21 cellular contexts compared by ENCODE assay signal in genomic region chr4:1623821-1624518, GRCh38.
A peak's percentile ranks its signal among the peaks of the same experiment; 100 is the strongest.
DNase-seq lines count a peak whose midpoint lies in the region; ATAC-seq and TF ChIP-seq lines count a peak whose summit lies in the region.
"Had no signal": no experiment of that assay in that cellular context is flagged by ENCODE, and none has a peak within 500 bp of the region (broad histone marks: within the 10 kb centered on the region; RNA-seq: fewer than 3 reads in every experiment).

No MANE protein-coding gene starts in this region.

- H3K36me3 ChIP-seq in BLaER1 treated with 17β-estradiol and CSF1 and Interleukin-3, amounts not matched to agents 10 nM and 100 nM, result no peaks in the 10 kb centered on the region
- H3K36me3 ChIP-seq in H7 (replicated peaks; ENCODE audit: control insufficient read depth, insufficient read depth, low read length) (no peaks in the 10 kb centered on the region), spleen (no peaks in the 10 kb centered on the region), PC-9 (ENCODE audit: low read depth) (no peaks in the 10 kb centered on the region), HAP-1 (replicated peaks) (no peaks in the 10 kb centered on the region)
- H3K36me3 ChIP-seq: BE2C had no signal

- no peaks in the 10 kb centered on the region for H3K4me1 Mint-ChIP-seq in effector memory CD8-positive, alpha-beta T cell (ENCODE audit: low read depth in 2 of 2)
- H3K4me1 Mint-ChIP-seq: CD14-positive monocyte had no signal

- peaks cover 0 to 8% (median 5%) of the 10 kb centered on the region in 11 experiments; a peak in 11 of 22 replicates for H3K9me3 ChIP-seq in BLaER1 treated with 17β-estradiol and CSF1 and Interleukin-3, amounts not matched to agents 10 nM and 100 nM (replicated peaks in 1 of 11)
- H3K9me3 ChIP-seq in spleen (peaks cover 0 to 3% (median 0%) of the 10 kb centered on the region in 8 donors), PC-9 (ENCODE audit: insufficient read depth, low read depth) (no peaks in the 10 kb centered on the region), HAP-1 (no peaks in the 10 kb centered on the region)
- H3K9me3 ChIP-seq: BE2C had no signal

- H3K9me2 ChIP-seq in PC-9 (ENCODE audit: insufficient read depth), result no peaks in the 10 kb centered on the region

- H3K9ac ChIP-seq in BLaER1 treated with 17β-estradiol and CSF1 and Interleukin-3, amounts not matched to agents 10 nM and 100 nM, result peak overlapping the region in 5 of 11 experiments; percentile 46 to 72 (median 64); a peak in 9 of 22 replicates

- peak overlapping the region in 7 of 11 experiments; percentile 45 to 83 (median 66); a peak in 13 of 22 replicates for H3K27ac ChIP-seq in BLaER1 treated with 17β-estradiol and CSF1 and Interleukin-3, amounts not matched to agents 10 nM and 100 nM
- no peak overlapping the region for H3K27ac ChIP-seq in spleen
- H3K27ac ChIP-seq in PC-9, result no peak overlapping the region

- CTCF ChIA-PET in PC-9 (lab: Charles Lee), result no interaction called here

- POLR2A ChIA-PET in PC-9 (lab: Charles Lee; ENCODE audit: unreplicated experiment), result no interaction called here

- H3K36me3 Mint-ChIP-seq in effector memory CD8-positive, alpha-beta T cell (ENCODE audit: insufficient read depth), result peaks cover 2% of the 10 kb centered on the region
- H3K36me3 Mint-ChIP-seq: CD14-positive monocyte; CD8-positive, alpha-beta T cell had no signal

- no peaks in the 10 kb centered on the region for H3K9me3 Mint-ChIP-seq in effector memory CD8-positive, alpha-beta T cell
- H3K9me3 Mint-ChIP-seq: CD4-positive, alpha-beta T cell; CD8-positive, alpha-beta T cell had no signal

- no peaks in the 10 kb centered on the region for H4K20me1 ChIP-seq in BLaER1 treated with 17β-estradiol and CSF1 and Interleukin-3, amounts not matched to agents 10 nM and 100 nM
- H4K20me1 ChIP-seq in PC-9 (ENCODE audit: insufficient read depth), result no peaks in the 10 kb centered on the region

- ATAC-seq in effector memory CD8-positive, alpha-beta T cell (replicated peaks), result no peak
- ATAC-seq in GM18861 (IDR thresholded peaks at IDR 0.05; ENCODE audit: unreplicated experiment), result no peak
- ATAC-seq: CD8-positive, alpha-beta T cell; GM12878 had no signal

- 93 to 98% (median 95%) methylated on average over 16 to 21 of the region's 21 CpGs for WGBS in spleen, 5 donors

- TF ChIP-seq CTCF in spleen (IDR thresholded peaks at IDR 0.05 in 8 of 11, conservative IDR thresholded peaks at IDR 0.05 in 3 of 11) (no peak), PC-9 (conservative IDR thresholded peaks at IDR 0.05) (no peak)

- H3K27me3 Mint-ChIP-seq in effector memory CD8-positive, alpha-beta T cell, result no peaks in the 10 kb centered on the region
- H3K27me3 Mint-ChIP-seq: CD4-positive, alpha-beta T cell had no signal

- in situ Hi-C loops in HAP-1 (cut with MboI; ENCODE audit: low sequenced_read_pairs), result no loop called here

- no peak overlapping the region for H2AFZ ChIP-seq in PC-9

- H3F3A ChIP-seq in PC-9 (ENCODE audit: insufficient read depth, low read depth), result no peaks in the 10 kb centered on the region

- H3K27me3 ChIP-seq in BLaER1 treated with 17β-estradiol and CSF1 and Interleukin-3, amounts not matched to agents 10 nM and 100 nM, result no peaks in the 10 kb centered on the region; a peak in 1 of 22 replicates
- H3K27me3 ChIP-seq in H7 (ENCODE audit: control insufficient read depth, insufficient read depth, low read length) (no peaks in the 10 kb centered on the region), spleen (replicated peaks in 1 of 7) (no peaks in the 10 kb centered on the region), PC-9 (ENCODE audit: insufficient read depth, low read depth) (peaks cover 21% of the 10 kb centered on the region), HAP-1 (ENCODE audit: low read depth) (no peaks in the 10 kb centered on the region)
- H3K27me3 ChIP-seq: BE2C had no signal

- intact Hi-C loops in spleen (cut with DNase I; ENCODE audit: low total_unique reads) (no loop called here), PC-9 (cut with micrococcal nuclease; ENCODE audit: unreplicated experiment) (no loop called here)

- BruUV-seq in PC-9 (replicated peaks; lab: Mats Ljungman, UMichigan), result no TSS peak

- DNase-seq in H7 (peak; percentile 71), spleen (peak; percentile 57), DMS79 treated with DMSO at 0.1 percent for 48 hours (lab: John Stamatoyannopoulos, UW) (no peak), PC-9 (no peak), HAP-1 (ENCODE audit: low spot score in 2 of 2) (no peak)
- DNase-seq in effector memory CD8-positive, alpha-beta T cell, result no peak
- DNase-seq: 8988T; ACHN; BE2C; C1 segment of cervical spinal cord; Caco-2; Calu3; CD4-positive, alpha-beta T cell; CD8-positive, alpha-beta T cell; DND-41; EL; GDM1 had no signal

- no peaks in the 10 kb centered on the region for H3K79me2 ChIP-seq in PC-9 (ENCODE audit: low read depth)

- TF ChIP-seq POLR2A in spleen (IDR thresholded peaks at IDR 0.05), result no peak

- peak overlapping the region; percentile 6 to 51 for H3K27ac Mint-ChIP-seq in effector memory CD8-positive, alpha-beta T cell
- H3K27ac Mint-ChIP-seq: CD14-positive monocyte; CD4-positive, alpha-beta T cell; CD8-positive, alpha-beta T cell had no signal

- peaks cover 49 to 66% (median 58%) of the 10 kb centered on the region in 10 experiments for H3K4me1 ChIP-seq in BLaER1 treated with 17β-estradiol and CSF1 and Interleukin-3, amounts not matched to agents 10 nM and 100 nM
- H3K4me1 ChIP-seq in spleen, result peaks cover 0 to 2% (median 1%) of the 10 kb centered on the region in 6 donors
- no peaks in the 10 kb centered on the region for H3K4me1 ChIP-seq in PC-9 (replicated peaks; ENCODE audit: insufficient read depth)
- no peaks in the 10 kb centered on the region for H3K4me1 ChIP-seq in HAP-1
- H3K4me1 ChIP-seq: BE2C, Caco-2 had no signal

- H3K4me3 ChIP-seq in BLaER1 treated with 17β-estradiol and CSF1 and Interleukin-3, amounts not matched to agents 10 nM and 100 nM, result no peak overlapping the region; a peak in 1 of 20 replicates
- H3K4me3 ChIP-seq in H7 (ENCODE audit: insufficient read depth, low read depth, low read length), result no peak overlapping the region
- no peak overlapping the region for H3K4me3 ChIP-seq in spleen
- H3K4me3 ChIP-seq in PC-9, result no peak overlapping the region
- no peak overlapping the region for H3K4me3 ChIP-seq in HAP-1
- H3K4me3 ChIP-seq: GM12878 had no signal

- H3K4me2 ChIP-seq in BLaER1 treated with 17β-estradiol and CSF1 and Interleukin-3, amounts not matched to agents 10 nM and 100 nM, result peak overlapping the region; percentile 66 to 95 (median 87); a peak in 20 of 22 replicates
- H3K4me2 ChIP-seq in PC-9, result no peak overlapping the region

- H3K4me3 Mint-ChIP-seq in effector memory CD8-positive, alpha-beta T cell, result no peak overlapping the region
- H3K4me3 Mint-ChIP-seq: CD14-positive monocyte; CD4-positive, alpha-beta T cell; CD8-positive, alpha-beta T cell had no signal

Comparison
In these comparisons a context has a peak if more than half of its experiments do, and no peak if none do; other contexts are left out.
1. H3K27ac ChIP-seq: peak in BLaER1 treated with 17β-estradiol and CSF1 and Interleukin-3, amounts not matched to agents 10 nM and 100 nM (7 of 11); none in spleen (0 of 8) and PC-9 (single experiment).
2. DNase-seq: peak in H7 (single experiment) and spleen (single experiment); none in effector memory CD8-positive, alpha-beta T cell (0 of 3), DMS79 treated with DMSO at 0.1 percent for 48 hours (single experiment), PC-9 (0 of 2) and HAP-1 (0 of 2).